In the genomic region with DNA sequence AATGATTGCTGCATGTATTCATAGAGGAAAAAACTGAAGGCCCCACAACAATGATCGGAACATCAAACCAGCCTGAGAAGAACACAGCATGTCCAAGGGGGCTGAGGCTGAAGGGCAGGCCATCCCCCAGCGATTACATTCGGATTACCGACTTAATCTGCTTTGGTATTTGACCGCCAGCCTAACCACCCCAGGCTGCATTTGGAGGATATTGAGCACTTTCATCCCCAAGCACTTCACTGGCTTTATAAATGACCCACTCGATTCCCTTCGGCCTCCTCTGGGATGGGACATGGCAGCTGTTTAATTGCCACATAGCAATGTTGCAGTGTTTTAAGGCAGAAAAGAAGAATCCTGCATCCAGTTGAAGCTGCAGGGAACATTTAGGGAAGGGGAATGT, we compare ENCODE assay signal across 2 cellular contexts.
TF ChIP-seq lines count a peak whose summit lies in the region.

No MANE protein-coding gene starts in this region.

TF ChIP-seq in GM23338, 12 proteins besides CTCF, POLR2A, EP300 and RAD21:
- TF ChIP-seq POLR2AphosphoS5 (IDR thresholded peaks at IDR 0.05; ENCODE audit: low read depth) = no peak
- no peak for TF ChIP-seq EZH2 (IDR thresholded peaks at IDR 0.05; ENCODE audit: low read depth, unreplicated experiment)
- TF ChIP-seq, protein P1, sequence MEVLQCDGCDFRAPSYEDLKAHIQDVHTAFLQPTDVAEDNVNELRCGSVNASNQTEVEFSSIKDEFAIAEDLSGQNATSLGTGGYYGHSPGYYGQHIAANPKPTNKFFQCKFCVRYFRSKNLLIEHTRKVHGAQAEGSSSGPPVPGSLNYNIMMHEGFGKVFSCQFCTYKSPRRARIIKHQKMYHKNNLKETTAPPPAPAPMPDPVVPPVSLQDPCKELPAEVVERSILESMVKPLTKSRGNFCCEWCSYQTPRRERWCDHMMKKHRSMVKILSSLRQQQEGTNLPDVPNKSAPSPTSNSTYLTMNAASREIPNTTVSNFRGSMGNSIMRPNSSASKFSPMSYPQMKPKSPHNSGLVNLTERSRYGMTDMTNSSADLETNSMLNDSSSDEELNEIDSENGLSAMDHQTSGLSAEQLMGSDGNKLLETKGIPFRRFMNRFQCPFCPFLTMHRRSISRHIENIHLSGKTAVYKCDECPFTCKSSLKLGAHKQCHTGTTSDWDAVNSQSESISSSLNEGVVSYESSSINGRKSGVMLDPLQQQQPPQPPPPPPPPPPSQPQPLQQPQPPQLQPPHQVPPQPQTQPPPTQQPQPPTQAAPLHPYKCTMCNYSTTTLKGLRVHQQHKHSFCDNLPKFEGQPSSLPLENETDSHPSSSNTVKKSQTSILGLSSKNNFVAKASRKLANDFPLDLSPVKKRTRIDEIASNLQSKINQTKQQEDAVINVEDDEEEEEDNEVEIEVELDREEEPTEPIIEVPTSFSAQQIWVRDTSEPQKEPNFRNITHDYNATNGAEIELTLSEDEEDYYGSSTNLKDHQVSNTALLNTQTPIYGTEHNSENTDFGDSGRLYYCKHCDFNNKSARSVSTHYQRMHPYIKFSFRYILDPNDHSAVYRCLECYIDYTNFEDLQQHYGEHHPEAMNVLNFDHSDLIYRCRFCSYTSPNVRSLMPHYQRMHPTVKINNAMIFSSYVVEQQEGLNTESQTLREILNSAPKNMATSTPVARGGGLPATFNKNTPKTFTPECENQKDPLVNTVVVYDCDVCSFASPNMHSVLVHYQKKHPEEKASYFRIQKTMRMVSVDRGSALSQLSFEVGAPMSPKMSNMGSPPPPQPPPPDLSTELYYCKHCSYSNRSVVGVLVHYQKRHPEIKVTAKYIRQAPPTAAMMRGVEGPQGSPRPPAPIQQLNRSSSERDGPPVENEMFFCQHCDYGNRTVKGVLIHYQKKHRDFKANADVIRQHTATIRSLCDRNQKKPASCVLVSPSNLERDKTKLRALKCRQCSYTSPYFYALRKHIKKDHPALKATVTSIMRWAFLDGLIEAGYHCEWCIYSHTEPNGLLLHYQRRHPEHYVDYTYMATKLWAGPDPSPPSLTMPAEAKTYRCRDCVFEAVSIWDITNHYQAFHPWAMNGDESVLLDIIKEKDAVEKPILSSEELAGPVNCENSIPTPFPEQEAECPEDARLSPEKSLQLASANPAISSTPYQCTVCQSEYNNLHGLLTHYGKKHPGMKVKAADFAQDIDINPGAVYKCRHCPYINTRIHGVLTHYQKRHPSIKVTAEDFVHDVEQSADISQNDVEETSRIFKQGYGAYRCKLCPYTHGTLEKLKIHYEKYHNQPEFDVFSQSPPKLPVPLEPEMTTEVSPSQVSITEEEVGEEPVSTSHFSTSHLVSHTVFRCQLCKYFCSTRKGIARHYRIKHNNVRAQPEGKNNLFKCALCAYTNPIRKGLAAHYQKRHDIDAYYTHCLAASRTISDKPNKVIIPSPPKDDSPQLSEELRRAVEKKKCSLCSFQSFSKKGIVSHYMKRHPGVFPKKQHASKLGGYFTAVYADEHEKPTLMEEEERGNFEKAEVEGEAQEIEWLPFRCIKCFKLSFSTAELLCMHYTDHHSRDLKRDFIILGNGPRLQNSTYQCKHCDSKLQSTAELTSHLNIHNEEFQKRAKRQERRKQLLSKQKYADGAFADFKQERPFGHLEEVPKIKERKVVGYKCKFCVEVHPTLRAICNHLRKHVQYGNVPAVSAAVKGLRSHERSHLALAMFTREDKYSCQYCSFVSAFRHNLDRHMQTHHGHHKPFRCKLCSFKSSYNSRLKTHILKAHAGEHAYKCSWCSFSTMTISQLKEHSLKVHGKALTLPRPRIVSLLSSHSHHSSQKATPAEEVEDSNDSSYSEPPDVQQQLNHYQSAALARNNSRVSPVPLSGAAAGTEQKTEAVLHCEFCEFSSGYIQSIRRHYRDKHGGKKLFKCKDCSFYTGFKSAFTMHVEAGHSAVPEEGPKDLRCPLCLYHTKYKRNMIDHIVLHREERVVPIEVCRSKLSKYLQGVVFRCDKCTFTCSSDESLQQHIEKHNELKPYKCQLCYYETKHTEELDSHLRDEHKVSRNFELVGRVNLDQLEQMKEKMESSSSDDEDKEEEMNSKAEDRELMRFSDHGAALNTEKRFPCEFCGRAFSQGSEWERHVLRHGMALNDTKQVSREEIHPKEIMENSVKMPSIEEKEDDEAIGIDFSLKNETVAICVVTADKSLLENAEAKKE (CRISPR knock-in tag; IDR thresholded peaks at IDR 0.05) = no peak
- no peak for TF ChIP-seq STAT1 (IDR thresholded peaks at IDR 0.05; ENCODE audit: unreplicated experiment)
- TF ChIP-seq, protein P2, sequence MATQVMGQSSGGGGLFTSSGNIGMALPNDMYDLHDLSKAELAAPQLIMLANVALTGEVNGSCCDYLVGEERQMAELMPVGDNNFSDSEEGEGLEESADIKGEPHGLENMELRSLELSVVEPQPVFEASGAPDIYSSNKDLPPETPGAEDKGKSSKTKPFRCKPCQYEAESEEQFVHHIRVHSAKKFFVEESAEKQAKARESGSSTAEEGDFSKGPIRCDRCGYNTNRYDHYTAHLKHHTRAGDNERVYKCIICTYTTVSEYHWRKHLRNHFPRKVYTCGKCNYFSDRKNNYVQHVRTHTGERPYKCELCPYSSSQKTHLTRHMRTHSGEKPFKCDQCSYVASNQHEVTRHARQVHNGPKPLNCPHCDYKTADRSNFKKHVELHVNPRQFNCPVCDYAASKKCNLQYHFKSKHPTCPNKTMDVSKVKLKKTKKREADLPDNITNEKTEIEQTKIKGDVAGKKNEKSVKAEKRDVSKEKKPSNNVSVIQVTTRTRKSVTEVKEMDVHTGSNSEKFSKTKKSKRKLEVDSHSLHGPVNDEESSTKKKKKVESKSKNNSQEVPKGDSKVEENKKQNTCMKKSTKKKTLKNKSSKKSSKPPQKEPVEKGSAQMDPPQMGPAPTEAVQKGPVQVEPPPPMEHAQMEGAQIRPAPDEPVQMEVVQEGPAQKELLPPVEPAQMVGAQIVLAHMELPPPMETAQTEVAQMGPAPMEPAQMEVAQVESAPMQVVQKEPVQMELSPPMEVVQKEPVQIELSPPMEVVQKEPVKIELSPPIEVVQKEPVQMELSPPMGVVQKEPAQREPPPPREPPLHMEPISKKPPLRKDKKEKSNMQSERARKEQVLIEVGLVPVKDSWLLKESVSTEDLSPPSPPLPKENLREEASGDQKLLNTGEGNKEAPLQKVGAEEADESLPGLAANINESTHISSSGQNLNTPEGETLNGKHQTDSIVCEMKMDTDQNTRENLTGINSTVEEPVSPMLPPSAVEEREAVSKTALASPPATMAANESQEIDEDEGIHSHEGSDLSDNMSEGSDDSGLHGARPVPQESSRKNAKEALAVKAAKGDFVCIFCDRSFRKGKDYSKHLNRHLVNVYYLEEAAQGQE (IDR thresholded peaks at IDR 0.05; ENCODE audit: unreplicated experiment) = no peak
- no peak for TF ChIP-seq ZNF331 (CRISPR knock-in tag; IDR thresholded peaks at IDR 0.05; ENCODE audit: low read depth)
- no peak for TF ChIP-seq NANOG (IDR thresholded peaks at IDR 0.05; ENCODE audit: borderline replicate concordance)
TF ChIP-seq in GM23338: peak in this region for 0.

TF ChIP-seq in H1, 55 proteins besides CTCF, POLR2A, EP300 and RAD21:
- no peak for TF ChIP-seq GABPA (IDR thresholded peaks at IDR 0.05; ENCODE audit: borderline replicate concordance, insufficient read depth, low read length)
- TF ChIP-seq TEAD4 (IDR thresholded peaks at IDR 0.05; ENCODE audit: low read depth, low read length) = 0 out of 2 replicates have a peak, but pooled peaks have one; percentile 18
